15 cellular contexts compared by ENCODE assay signal in the genomic region with DNA sequence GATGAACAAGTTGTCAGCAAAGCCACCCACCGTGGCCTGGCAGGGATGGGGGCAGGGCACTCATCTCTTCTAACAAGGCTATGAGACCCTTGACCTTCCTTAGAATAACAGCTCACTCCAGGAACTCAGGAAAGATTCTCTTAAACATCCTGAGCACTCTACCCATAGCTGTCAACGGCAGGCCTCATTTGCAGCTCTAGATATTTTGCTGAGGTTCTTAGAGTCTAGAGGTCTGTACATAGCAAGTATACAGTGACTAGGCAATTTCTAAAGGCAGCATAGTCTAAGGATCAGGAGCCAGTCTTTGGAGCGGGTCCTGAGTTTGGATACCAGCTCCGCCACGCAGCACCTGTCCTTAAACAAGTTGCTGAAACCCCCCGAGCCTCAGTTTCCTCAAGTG. TPM values are rescaled to one million over a fixed set of nuclear protein-coding genes. Genes with fewer than 3 reads are reported as not detected.
A peak's percentile ranks its signal among the peaks of the same experiment; 100 is the strongest.
DNase-seq lines count a peak whose midpoint lies in the region; ATAC-seq and TF ChIP-seq lines count a peak whose summit lies in the region.
"Had no signal": no experiment of that assay in that cellular context is flagged by ENCODE, and none has a peak within 500 bp of the region (broad histone marks: within the 10 kb centered on the region; RNA-seq: fewer than 3 reads in every experiment).

No MANE protein-coding gene starts in this region.

- H3K79me2 ChIP-seq in parathyroid adenoma, result peaks cover 18% of the 10 kb centered on the region

- no peak overlapping the region for H3K4me3 ChIP-seq in BLaER1 treated with 17β-estradiol and CSF1 and Interleukin-3, amounts not matched to agents 10 nM and 100 nM
- H3K4me3 ChIP-seq in Peyer's patch, result no peak overlapping the region
- H3K4me3 ChIP-seq in fibroblast of villous mesenchyme (ENCODE audit: low read depth, low read length), result no peak overlapping the region
- H3K4me3 ChIP-seq in parathyroid adenoma (ENCODE audit: low read depth, low read length), result no peak overlapping the region

- 0 out of 22 replicates have a peak overlapping the region, but pooled peaks of 1 of the 11 experiments have one; percentile 3 for H3K9ac ChIP-seq in BLaER1 treated with 17β-estradiol and CSF1 and Interleukin-3, amounts not matched to agents 10 nM and 100 nM
- no peak overlapping the region for H3K9ac ChIP-seq in parathyroid adenoma

- TF ChIP-seq CTCF in Peyer's patch (IDR thresholded peaks at IDR 0.05) (no peak), fibroblast of villous mesenchyme (IDR thresholded peaks at IDR 0.05; ENCODE audit: insufficient read depth, low read depth, low read length) (no peak), parathyroid adenoma (IDR thresholded peaks at IDR 0.05) (no peak)

- DNase-seq in Peyer's patch (peak in 1 of 3 donors; percentile 1), fibroblast of villous mesenchyme (ENCODE audit: low read depth) (peak; percentile 40), NOMO-1 treated with dmso at 0.1 percent for 144 hours (lab: John Stamatoyannopoulos, UW; ENCODE audit: unreplicated experiment) (no peak), NCI-H748 treated with DMSO at 0.1 percent for 48 hours (lab: John Stamatoyannopoulos, UW) (no peak)
- DNase-seq in stimulated activated CD4-positive, alpha-beta T cell treated with anti-CD3 and anti-CD28 coated beads, Interleukin-15, amount 100 ng/mL, for 24 hours, result no peak
- DNase-seq: activated CD4-positive, alpha-beta T cell treated with anti-CD3 and anti-CD28 coated beads for 36 hours; activated naive CD8-positive, alpha-beta T cell treated with anti-CD3 and anti-CD28 coated beads, Interleukin-2, amount 10 ng/mL, durations not matched to agents 7 days and 5 days; DMS 273 treated with DMSO at 0.1 percent for 48 hours; MM.1S; NCI-H82; SHP77; upper lobe of left lung had no signal

- H2AFZ ChIP-seq in parathyroid adenoma, result no peak overlapping the region

- peak overlapping the region in 10 of 11 experiments; percentile 6 to 48 (median 28); a peak in 13 of 22 replicates for H3K4me2 ChIP-seq in BLaER1 treated with 17β-estradiol and CSF1 and Interleukin-3, amounts not matched to agents 10 nM and 100 nM
- H3K4me2 ChIP-seq in parathyroid adenoma (ENCODE audit: low read length), result no peak overlapping the region

- H3K36me3 ChIP-seq in BLaER1 treated with 17β-estradiol and CSF1 and Interleukin-3, amounts not matched to agents 10 nM and 100 nM, result peaks cover 0 to 37% (median 15%) of the 10 kb centered on the region in 11 experiments; a peak in 14 of 22 replicates
- H3K36me3 ChIP-seq in Peyer's patch (no peaks in the 10 kb centered on the region), parathyroid adenoma (ENCODE audit: control insufficient read depth, insufficient read depth, low read length) (no peaks in the 10 kb centered on the region)
- H3K36me3 ChIP-seq: upper lobe of left lung had no signal

- peaks cover 4 to 13% (median 11%) of the 10 kb centered on the region in 11 experiments; a peak in 18 of 22 replicates for H3K9me3 ChIP-seq in BLaER1 treated with 17β-estradiol and CSF1 and Interleukin-3, amounts not matched to agents 10 nM and 100 nM (replicated peaks in 1 of 11)
- H3K9me3 ChIP-seq in Peyer's patch, result no peaks in the 10 kb centered on the region
- no peaks in the 10 kb centered on the region for H3K9me3 ChIP-seq in parathyroid adenoma (ENCODE audit: control insufficient read depth, low read length)
- H3K9me3 ChIP-seq: upper lobe of left lung had no signal

- no peaks in the 10 kb centered on the region for H3K27me3 ChIP-seq in BLaER1 treated with 17β-estradiol and CSF1 and Interleukin-3, amounts not matched to agents 10 nM and 100 nM
- H3K27me3 ChIP-seq in Peyer's patch, result no peaks in the 10 kb centered on the region
- no peaks in the 10 kb centered on the region for H3K27me3 ChIP-seq in parathyroid adenoma (ENCODE audit: control insufficient read depth, insufficient read depth, low read length)
- H3K27me3 ChIP-seq: upper lobe of left lung had no signal

- ATAC-seq in HG02642 (IDR thresholded peaks at IDR 0.05; ENCODE audit: poor library complexity, unreplicated experiment), result no peak
- ATAC-seq: activated CD4-positive, alpha-beta T cell treated with anti-CD3 and anti-CD28 coated beads for 36 hours had no signal

- peak overlapping the region in 6 of 11 experiments; percentile 2 to 54 (median 33); a peak in 8 of 22 replicates for H3K27ac ChIP-seq in BLaER1 treated with 17β-estradiol and CSF1 and Interleukin-3, amounts not matched to agents 10 nM and 100 nM
- peak overlapping the region; percentile 32 to 72 (median 44) for H3K27ac ChIP-seq in Peyer's patch
- peak overlapping the region; percentile 39 for H3K27ac ChIP-seq in parathyroid adenoma

- H4K20me1 ChIP-seq in BLaER1 treated with 17β-estradiol and CSF1 and Interleukin-3, amounts not matched to agents 10 nM and 100 nM, result peaks cover 0 to 29% (median 9%) of the 10 kb centered on the region in 11 experiments; a peak in 7 of 22 replicates

- peaks cover 23 to 36% (median 28%) of the 10 kb centered on the region in 10 experiments for H3K4me1 ChIP-seq in BLaER1 treated with 17β-estradiol and CSF1 and Interleukin-3, amounts not matched to agents 10 nM and 100 nM
- H3K4me1 ChIP-seq in Peyer's patch, result peaks cover 0 to 19% (median 0%) of the 10 kb centered on the region in 4 donors
- peaks cover 29% of the 10 kb centered on the region for H3K4me1 ChIP-seq in parathyroid adenoma

- TF ChIP-seq POLR2A in Peyer's patch (IDR thresholded peaks at IDR 0.05), result no peak

RNA-seq across cellular contexts. Expression of a gene that starts 11.7 kb away (rescaled TPM):
- total RNA-seq in Peyer's patch (10 to 100 TPM in 1 of 4 donors, 1 to 10 TPM in 3; 4.6 to 28.1 (median 8.5) TPM), fibroblast of villous mesenchyme (6.4 and 6.5 TPM in 2 replicates)
